ENCODE assay signal across 9 cellular contexts in genomic region chr2:239114119-239114581, GRCh38.
A peak's percentile ranks its signal among the peaks of the same experiment; 100 is the strongest.
DNase-seq lines count a peak whose midpoint lies in the region; ATAC-seq and TF ChIP-seq lines count a peak whose summit lies in the region.
"Had no signal": no experiment of that assay in that cellular context is flagged by ENCODE, and none has a peak within 500 bp of the region (broad histone marks: within the 10 kb centered on the region; RNA-seq: fewer than 3 reads in every experiment).

No MANE protein-coding gene starts in this region.

- no peak for TF ChIP-seq CTCF in upper lobe of right lung (IDR thresholded peaks at IDR 0.05)
- TF ChIP-seq CTCF in GM10248 (IDR thresholded peaks at IDR 0.05; ENCODE audit: control extremely low read depth, extremely low read depth, low read depth, missing control alignments), result no peak

- no peaks in the 10 kb centered on the region for H3K9me3 ChIP-seq in upper lobe of right lung

- H3K27me3 ChIP-seq in upper lobe of right lung, result no peaks in the 10 kb centered on the region

- intact Hi-C loops in upper lobe of right lung (cut with DNase I), result no loop called here

- no peak overlapping the region for H3K4me3 ChIP-seq in upper lobe of right lung

- H3K27ac ChIP-seq in upper lobe of right lung, result peak overlapping the region; percentile 48

- H3K4me1 ChIP-seq in upper lobe of right lung, result peaks cover 18% of the 10 kb centered on the region

- peaks cover 25% of the 10 kb centered on the region for H3K36me3 ChIP-seq in upper lobe of right lung

- CTCF ChIA-PET in GM10248 (lab: Yijun Ruan, JAX), result no interaction called here

- ATAC-seq in upper lobe of right lung, result peak; percentile 3
- ATAC-seq in GM21825 (IDR thresholded peaks at IDR 0.05; ENCODE audit: unreplicated experiment), result no peak

- POLR2A ChIA-PET in GM10248 (lab: Yijun Ruan, JAX), result no interaction called here

- DNase-seq in DMS153 (lab: John Stamatoyannopoulos, UW), result peak; percentile 8
- no peak for DNase-seq in DMS153 treated with DMSO at 0.1 percent for 48 hours (lab: John Stamatoyannopoulos, UW; ENCODE audit: unreplicated experiment)
- peak; percentile 47 for DNase-seq in cerebellum (ENCODE audit: low spot score)
- peak; percentile 25 for DNase-seq in left kidney (ENCODE audit: low read depth, low spot score)
- DNase-seq in upper lobe of right lung, result no peak
- no peak for DNase-seq in activated CD4-positive, CD25-positive, alpha-beta regulatory T cell (lab: John Stamatoyannopoulos, UW)
- no peak for DNase-seq in GM10248 (ENCODE audit: extremely low spot score)
- DNase-seq: 8988T had no signal

Comparison
In these comparisons a context has a peak if more than half of its experiments do, and no peak if none do; other contexts are left out.
1. DNase-seq: peak in DMS153 (single experiment), cerebellum (single experiment) and left kidney (single experiment); none in DMS153 treated with DMSO at 0.1 percent for 48 hours (single experiment), upper lobe of right lung (single experiment), activated CD4-positive, CD25-positive, alpha-beta regulatory T cell (0 of 4) and GM10248 (single experiment).